Comparison of ENCODE assay signal across 13 cellular contexts in the genomic region with DNA sequence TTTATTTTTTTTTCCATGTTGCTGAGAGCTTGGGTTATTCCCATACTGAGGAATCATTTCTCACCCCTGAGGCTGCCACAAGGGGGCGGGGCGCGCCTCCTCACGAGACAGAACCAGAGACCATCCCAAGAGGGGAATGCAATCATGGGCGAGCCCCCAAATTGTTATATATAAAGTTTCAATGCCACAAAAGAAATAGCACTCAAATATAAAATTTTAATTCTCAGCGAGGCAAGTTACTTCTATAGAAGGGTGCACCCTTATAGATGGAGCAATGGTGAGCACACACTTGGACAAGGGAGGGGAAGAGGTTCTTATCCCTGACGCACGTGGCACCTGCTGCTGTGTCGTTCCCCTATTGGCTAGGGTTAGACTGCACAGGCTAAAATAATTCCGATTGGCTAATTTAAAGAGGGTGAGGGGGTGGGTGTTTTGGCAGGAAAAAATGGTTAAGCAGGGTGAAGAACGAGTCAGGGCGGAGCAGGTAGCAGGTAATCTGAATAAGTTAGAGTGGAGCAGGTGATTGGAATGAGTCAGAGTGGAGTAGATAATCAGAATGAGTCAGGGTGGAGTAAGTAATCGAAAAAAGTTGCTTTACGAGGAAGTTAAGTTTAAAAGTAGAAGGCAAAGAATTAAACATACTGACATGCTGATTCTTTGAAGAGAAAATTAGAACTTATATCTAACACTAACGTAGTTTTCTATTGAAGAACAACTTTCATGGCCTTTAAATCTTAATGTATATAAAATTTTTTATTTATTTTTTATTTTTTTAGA.
A peak's percentile ranks its signal among the peaks of the same experiment; 100 is the strongest.
DNase-seq lines count a peak whose midpoint lies in the region; ATAC-seq and TF ChIP-seq lines count a peak whose summit lies in the region.
"Had no signal": no experiment of that assay in that cellular context is flagged by ENCODE, and none has a peak within 500 bp of the region (broad histone marks: within the 10 kb centered on the region; RNA-seq: fewer than 3 reads in every experiment).

No MANE protein-coding gene starts in this region.

- H3K9me3 ChIP-seq in DND-41 (ENCODE audit: insufficient read depth, low read length, severe bottlenecking) (peaks cover 9% of the 10 kb centered on the region), iPS DF 6.9 (ENCODE audit: control insufficient read depth, insufficient read depth, low read length) (no peaks in the 10 kb centered on the region), upper lobe of right lung (no peaks in the 10 kb centered on the region), suprapubic skin (peaks cover 8% of the 10 kb centered on the region)

- H4K20me1 ChIP-seq in DND-41 (ENCODE audit: insufficient read depth, low read length), result no peaks in the 10 kb centered on the region

- no peaks in the 10 kb centered on the region for H3K79me2 ChIP-seq in DND-41 (ENCODE audit: insufficient read depth, low read length)

- H3K36me3 ChIP-seq in DND-41 (ENCODE audit: insufficient read depth, low read length) (no peaks in the 10 kb centered on the region), iPS DF 6.9 (ENCODE audit: control insufficient read depth, insufficient read depth, low read length) (no peaks in the 10 kb centered on the region), upper lobe of right lung (no peaks in the 10 kb centered on the region), suprapubic skin (no peaks in the 10 kb centered on the region)
- H3K36me3 ChIP-seq: Peyer's patch had no signal

- H3K27me3 ChIP-seq in DND-41 (ENCODE audit: insufficient read depth, low read length, poor library complexity), result no peaks in the 10 kb centered on the region
- no peaks in the 10 kb centered on the region for H3K27me3 ChIP-seq in iPS DF 6.9 (ENCODE audit: control insufficient read depth, insufficient read depth, low read length)
- no peaks in the 10 kb centered on the region for H3K27me3 ChIP-seq in upper lobe of right lung
- H3K27me3 ChIP-seq in suprapubic skin, result peaks cover 3% of the 10 kb centered on the region
- H3K27me3 ChIP-seq: Peyer's patch had no signal

- no peak for TF ChIP-seq CTCF in DND-41 (IDR thresholded peaks at IDR 0.05; ENCODE audit: borderline replicate concordance, extremely low read depth, low read length, poor library complexity, severe bottlenecking)
- peak; percentile 63 for TF ChIP-seq CTCF in HFF-Myc (IDR thresholded peaks at IDR 0.05; ENCODE audit: low read depth, low read length, missing control alignments)
- TF ChIP-seq CTCF in upper lobe of right lung (IDR thresholded peaks at IDR 0.05), result no peak
- TF ChIP-seq CTCF in suprapubic skin (IDR thresholded peaks at IDR 0.05), result no peak

- no peak for ATAC-seq in DND-41 (ENCODE audit: insufficient read depth, low read depth)
- no peak for ATAC-seq in upper lobe of right lung

- in situ Hi-C loops in SK-MEL-5 (cut with HindIII; ENCODE audit: low pct_unique_long_range_greater_than_20kb, low sequenced_read_pairs), result no loop called here

- H3K27ac ChIP-seq in DND-41 (ENCODE audit: low read length) (no peak overlapping the region), iPS DF 6.9 (ENCODE audit: low read length) (no peak overlapping the region), upper lobe of right lung (no peak overlapping the region), suprapubic skin (no peak overlapping the region)
- H3K27ac ChIP-seq: Peyer's patch had no signal

- TF ChIP-seq POLR2A in suprapubic skin (IDR thresholded peaks at IDR 0.05), result no peak

- no peak overlapping the region for H2AFZ ChIP-seq in DND-41 (ENCODE audit: low read depth, low read length)

- intact Hi-C loops in upper lobe of right lung (cut with DNase I), result no loop called here

- no peak for TF ChIP-seq EP300 in suprapubic skin (IDR thresholded peaks at IDR 0.05)

- WGBS in iPS DF 6.9 (ENCODE audit: insufficient coverage, insufficient read length), result no CpG with 5 or more reads among the region's 15 CpGs
- WGBS in suprapubic skin, result 78% methylated on average over 15 of the region's 15 CpGs

- H3K4me1 ChIP-seq in DND-41 (ENCODE audit: insufficient read depth, low read length) (no peaks in the 10 kb centered on the region), iPS DF 6.9 (ENCODE audit: control insufficient read depth, insufficient read depth, low read length) (no peaks in the 10 kb centered on the region), upper lobe of right lung (no peaks in the 10 kb centered on the region), suprapubic skin (no peaks in the 10 kb centered on the region)
- H3K4me1 ChIP-seq: Peyer's patch had no signal

- peak; percentile 21 for DNase-seq in DND-41
- no peak for DNase-seq in HFF-Myc (ENCODE audit: extremely low read depth, low read depth)
- DNase-seq in SK-MEL-5 (ENCODE audit: low read depth, low spot score), result peak; percentile 37
- DNase-seq in iPS DF 6.9 (ENCODE audit: low read depth, low spot score), result peak; percentile 18
- no peak for DNase-seq in upper lobe of right lung
- no peak for DNase-seq in suprapubic skin (ENCODE audit: low spot score in 2 of 2)
- no peak for DNase-seq in T-helper 2 cell
- DNase-seq in C1 segment of cervical spinal cord (lab: John Stamatoyannopoulos, UW), result no peak
- DNase-seq: activated B cell treated with CpG ODN at 0.5 μM for 24 hours; activated effector memory CD4-positive, alpha-beta T cell treated with Interleukin-2 at 50 U/mL for 16 hours; EL; NCI-H1436; Peyer's patch had no signal

- no peak overlapping the region for H3K4me3 ChIP-seq in DND-41 (ENCODE audit: low read depth in 1 of 2, low read length in 2 of 2)
- H3K4me3 ChIP-seq in HFF-Myc (replicated peaks; ENCODE audit: low read depth, low read length), result no peak overlapping the region
- H3K4me3 ChIP-seq in iPS DF 6.9 (ENCODE audit: low read length), result no peak overlapping the region
- H3K4me3 ChIP-seq in upper lobe of right lung, result no peak overlapping the region
- no peak overlapping the region for H3K4me3 ChIP-seq in suprapubic skin
- H3K4me3 ChIP-seq: Peyer's patch had no signal

- H3K4me2 ChIP-seq in DND-41 (ENCODE audit: insufficient read depth, low read length), result no peak overlapping the region

- H3K9ac ChIP-seq in DND-41 (ENCODE audit: low read depth, low read length), result no peak overlapping the region

Comparison
In these comparisons a context has a peak if more than half of its experiments do, and no peak if none do; other contexts are left out.
1. DNase-seq: peak in DND-41 (single experiment), SK-MEL-5 (single experiment) and iPS DF 6.9 (single experiment); none in HFF-Myc (single experiment), upper lobe of right lung (single experiment), suprapubic skin (0 of 2), T-helper 2 cell (0 of 5) and C1 segment of cervical spinal cord (0 of 14).